25 cellular contexts compared by ENCODE assay signal in genomic region chr10:15784662-15785300, GRCh38.
A peak's percentile ranks its signal among the peaks of the same experiment; 100 is the strongest.
DNase-seq lines count a peak whose midpoint lies in the region; ATAC-seq and TF ChIP-seq lines count a peak whose summit lies in the region.
"Had no signal": no experiment of that assay in that cellular context is flagged by ENCODE, and none has a peak within 500 bp of the region (broad histone marks: within the 10 kb centered on the region; RNA-seq: fewer than 3 reads in every experiment).

No MANE protein-coding gene starts in this region.

- H2AK5ac ChIP-seq in H9 (ENCODE audit: insufficient read length, low read length) = no peak overlapping the region

- H3K23ac ChIP-seq in H9 (ENCODE audit: insufficient read length, low read depth, low read length) = no peak overlapping the region

- no peaks in the 10 kb centered on the region for H3K27me3 Mint-ChIP-seq in H9 (ENCODE audit: low read depth)
- no peaks in the 10 kb centered on the region for H3K27me3 Mint-ChIP-seq in activated T-helper 2 cell treated with anti-CD3 and anti-CD28 coated beads, Interferon-gamma antibody, Interleukin-2, Interleukin-4, amounts not matched to agents 10 μg/mL and 5 μg/mL and 100 μg/mL, durations not matched to agents 14 hours and 24 hours and 36 hours (ENCODE audit: low read depth)
- H3K27me3 Mint-ChIP-seq in type B pancreatic cell = no peaks in the 10 kb centered on the region
- no peaks in the 10 kb centered on the region for H3K27me3 Mint-ChIP-seq in activated naive CD8-positive, alpha-beta T cell treated with anti-CD3 and anti-CD28 coated beads, Interleukin-2, amount 50 U/mL, for 24 hours
- H3K27me3 Mint-ChIP-seq: activated CD8-positive, alpha-beta memory T cell treated with anti-CD3 and anti-CD28 coated beads, Interleukin-2, amount 10 ng/mL, durations not matched to agents 7 days and 5 days had no signal

- TF ChIP-seq CTCF in H9 (conservative IDR thresholded peaks at IDR 0.05) (no peak), hepatocyte (IDR thresholded peaks at IDR 0.05; ENCODE audit: poor library complexity) (no peak), type B pancreatic cell (conservative IDR thresholded peaks at IDR 0.05) (no peak)

- H3K79me2 ChIP-seq in H9 (ENCODE audit: insufficient read depth, low read length) = no peaks in the 10 kb centered on the region
- no peaks in the 10 kb centered on the region for H3K79me2 ChIP-seq in hepatocyte

- no peak overlapping the region for H3K14ac ChIP-seq in H9 (ENCODE audit: insufficient read depth, low read length)

- WGBS in H9 (ENCODE audit: extremely low coverage, insufficient read length, low lambda C conversion rate) = no CpG with 5 or more reads among the region's 8 CpGs
- WGBS in hepatocyte (ENCODE audit: low lambda C conversion rate, missing lambda C conversion rate) = 84% methylated on average over 8 of the region's 8 CpGs

- no peak overlapping the region for H3K4me3 Mint-ChIP-seq in H9
- no peak overlapping the region for H3K4me3 Mint-ChIP-seq in activated T-helper 2 cell treated with anti-CD3 and anti-CD28 coated beads, Interferon-gamma antibody, Interleukin-2, Interleukin-4, amounts not matched to agents 10 μg/mL and 5 μg/mL and 100 μg/mL, durations not matched to agents 14 hours and 24 hours and 36 hours (ENCODE audit: low read depth)
- H3K4me3 Mint-ChIP-seq in type B pancreatic cell = peak overlapping the region; percentile 61
- H3K4me3 Mint-ChIP-seq in activated naive CD8-positive, alpha-beta T cell treated with anti-CD3 and anti-CD28 coated beads, Interleukin-2, amount 50 U/mL, for 24 hours = no peak overlapping the region
- H3K4me3 Mint-ChIP-seq: activated CD8-positive, alpha-beta memory T cell treated with anti-CD3 and anti-CD28 coated beads, Interleukin-2, amount 10 ng/mL, durations not matched to agents 7 days and 5 days; activated T-helper 1 cell treated with anti-CD3 and anti-CD28 coated beads, Interleukin-12 subunit alpha, Interleukin-12 subunit beta, Interleukin-2, Interleukin-4 antibody, amounts not matched to agents 30 ng/mL and 10 ng/mL and 1 ng/mL, durations not matched to agents 14 hours and 24 hours and 36 hours; nephron progenitor cell had no signal

- intact Hi-C loops in activated T-helper 2 cell treated with anti-CD3 and anti-CD28 coated beads, Interferon-gamma antibody, Interleukin-2, Interleukin-4, amounts not matched to agents 10 μg/mL and 5 μg/mL and 100 μg/mL, durations not matched to agents 14 hours and 24 hours and 36 hours (cut with micrococcal nuclease) = no loop called here

- H3K4me1 Mint-ChIP-seq in H9 (peaks cover 13 to 23% of the 10 kb centered on the region in 2 experiments), type B pancreatic cell (ENCODE audit: unreplicated experiment) (peaks cover 4% of the 10 kb centered on the region)
- peaks cover 7% of the 10 kb centered on the region for H3K4me1 Mint-ChIP-seq in activated T-helper 2 cell treated with anti-CD3 and anti-CD28 coated beads, Interferon-gamma antibody, Interleukin-2, Interleukin-4, amounts not matched to agents 10 μg/mL and 5 μg/mL and 100 μg/mL, durations not matched to agents 14 hours and 24 hours and 36 hours (ENCODE audit: low read depth)
- peaks cover 2% of the 10 kb centered on the region for H3K4me1 Mint-ChIP-seq in activated naive CD8-positive, alpha-beta T cell treated with anti-CD3 and anti-CD28 coated beads, Interleukin-2, amount 50 U/mL, for 24 hours
- H3K4me1 Mint-ChIP-seq: activated CD8-positive, alpha-beta memory T cell treated with anti-CD3 and anti-CD28 coated beads, Interleukin-2, amount 10 ng/mL, durations not matched to agents 7 days and 5 days had no signal

- H3K9me2 ChIP-seq in hepatocyte (replicated peaks; ENCODE audit: insufficient read depth) = no peaks in the 10 kb centered on the region

- no peak overlapping the region for H4K91ac ChIP-seq in H9 (ENCODE audit: insufficient read length, low read depth, low read length)

- H3K27ac Mint-ChIP-seq in H9 = peak overlapping the region; percentile 12 to 65 (median 20); a peak in 4 of 7 replicates
- H3K27ac Mint-ChIP-seq in activated T-helper 2 cell treated with anti-CD3 and anti-CD28 coated beads, Interferon-gamma antibody, Interleukin-2, Interleukin-4, amounts not matched to agents 10 μg/mL and 5 μg/mL and 100 μg/mL, durations not matched to agents 14 hours and 24 hours and 36 hours = peak overlapping the region; percentile 0
- peak overlapping the region; percentile 93 for H3K27ac Mint-ChIP-seq in type B pancreatic cell
- H3K27ac Mint-ChIP-seq in activated naive CD8-positive, alpha-beta T cell treated with anti-CD3 and anti-CD28 coated beads, Interleukin-2, amount 50 U/mL, for 24 hours = no peak overlapping the region
- H3K27ac Mint-ChIP-seq: activated CD8-positive, alpha-beta memory T cell treated with anti-CD3 and anti-CD28 coated beads, Interleukin-2, amount 10 ng/mL, durations not matched to agents 7 days and 5 days; activated T-helper 1 cell treated with anti-CD3 and anti-CD28 coated beads, Interleukin-12 subunit alpha, Interleukin-12 subunit beta, Interleukin-2, Interleukin-4 antibody, amounts not matched to agents 30 ng/mL and 10 ng/mL and 1 ng/mL, durations not matched to agents 14 hours and 24 hours and 36 hours; nephron progenitor cell had no signal

- no peak overlapping the region for H3K4me3 ChIP-seq in hepatocyte
- H3K4me3 ChIP-seq: body of pancreas, left ventricle myocardium inferior, suprapubic skin had no signal

- H2BK120ac ChIP-seq in H9 (ENCODE audit: low read depth, low read length, poor library complexity, severe bottlenecking) = no peak overlapping the region

- H3T11ph ChIP-seq in H9 (ENCODE audit: low read length) = no peak overlapping the region

- H3K9me3 Mint-ChIP-seq in H9 (no peaks in the 10 kb centered on the region), type B pancreatic cell (no peaks in the 10 kb centered on the region)
- H3K9me3 Mint-ChIP-seq in activated T-helper 2 cell treated with anti-CD3 and anti-CD28 coated beads, Interferon-gamma antibody, Interleukin-2, Interleukin-4, amounts not matched to agents 10 μg/mL and 5 μg/mL and 100 μg/mL, durations not matched to agents 14 hours and 24 hours and 36 hours = no peaks in the 10 kb centered on the region
- no peaks in the 10 kb centered on the region for H3K9me3 Mint-ChIP-seq in activated naive CD8-positive, alpha-beta T cell treated with anti-CD3 and anti-CD28 coated beads, Interleukin-2, amount 50 U/mL, for 24 hours
- H3K9me3 Mint-ChIP-seq: activated naive CD4-positive, alpha-beta T cell treated with anti-CD3 and anti-CD28 coated beads, Interleukin-2, amount 50 U/mL, for 72 hours; activated T-helper 1 cell treated with anti-CD3 and anti-CD28 coated beads, Interleukin-12 subunit alpha, Interleukin-12 subunit beta, Interleukin-2, Interleukin-4 antibody, amounts not matched to agents 30 ng/mL and 10 ng/mL and 1 ng/mL, durations not matched to agents 14 hours and 24 hours and 36 hours; nephron progenitor cell had no signal

- no peak for ATAC-seq in activated naive CD8-positive, alpha-beta T cell treated with anti-CD3 and anti-CD28 coated beads, Interleukin-2, amount 50 U/mL, for 24 hours
- no peak for ATAC-seq in GM18511 (IDR thresholded peaks at IDR 0.05; ENCODE audit: unreplicated experiment)
- ATAC-seq in GM21619 (IDR thresholded peaks at IDR 0.05; ENCODE audit: unreplicated experiment) = no peak
- ATAC-seq: activated CD8-positive, alpha-beta memory T cell treated with anti-CD3 and anti-CD28 coated beads, Interleukin-2, amount 10 ng/mL, durations not matched to agents 7 days and 5 days; activated naive CD4-positive, alpha-beta T cell treated with anti-CD3 and anti-CD28 coated beads, Interleukin-2, amount 50 U/mL, for 72 hours had no signal

- H2AFZ ChIP-seq in H9 (ENCODE audit: low read length) = no peak overlapping the region
- H2AFZ ChIP-seq in hepatocyte = no peak overlapping the region

- H3K23me2 ChIP-seq in H9 (ENCODE audit: insufficient read length, low read depth, low read length, poor library complexity, severe bottlenecking) = no peaks in the 10 kb centered on the region

- no peak overlapping the region for H4K5ac ChIP-seq in H9 (ENCODE audit: insufficient read length, low read depth, low read length)

- H3K79me1 ChIP-seq in H9 (ENCODE audit: insufficient read depth, low read depth, low read length, poor library complexity, severe bottlenecking) = no peaks in the 10 kb centered on the region

- no peak overlapping the region for H3K56ac ChIP-seq in H9 (ENCODE audit: insufficient read length, low read depth, low read length)

- no peaks in the 10 kb centered on the region for H3K36me3 ChIP-seq in hepatocyte (replicated peaks; ENCODE audit: insufficient read depth, low read depth)

- H4K8ac ChIP-seq in H9 (replicated peaks; ENCODE audit: insufficient read length, low read depth, low read length) = no peak overlapping the region

- H3K9me3 ChIP-seq in H9 (ENCODE audit: control insufficient read depth, low read depth, low read length) (no peaks in the 10 kb centered on the region), hepatocyte (ENCODE audit: low read depth) (no peaks in the 10 kb centered on the region)
- H3K9me3 ChIP-seq: body of pancreas, left ventricle myocardium inferior, suprapubic skin had no signal

- no peak overlapping the region for H3K18ac ChIP-seq in H9 (ENCODE audit: insufficient read length, low read depth, low read length)

- H3K27me3 ChIP-seq in H9 (ENCODE audit: insufficient read depth, low read length) (no peaks in the 10 kb centered on the region), hepatocyte (no peaks in the 10 kb centered on the region)
- H3K27me3 ChIP-seq: body of pancreas, suprapubic skin had no signal

- no peak overlapping the region for H3K9ac ChIP-seq in H9 (ENCODE audit: extremely low read depth, insufficient read length, low read length)

- no peak overlapping the region for H3K4ac ChIP-seq in H9 (ENCODE audit: low read depth, low read length)

- DNase-seq in H9 (peak; percentile 35), hepatocyte (ENCODE audit: low spot score) (no peak), type B pancreatic cell (ENCODE audit: extremely low spot score, unreplicated experiment) (no peak), NCI-H446 (lab: John Stamatoyannopoulos, UW) (no peak)
- DNase-seq in activated T-helper 2 cell treated with anti-CD3 and anti-CD28 coated beads, Interferon-gamma antibody, Interleukin-2, Interleukin-4, amounts not matched to agents 10 μg/mL and 5 μg/mL and 100 μg/mL, durations not matched to agents 14 hours and 24 hours and 36 hours (ENCODE audit: low spot score) = no peak
- DNase-seq in activated naive CD8-positive, alpha-beta T cell treated with anti-CD3 and anti-CD28 coated beads, Interleukin-2, amount 50 U/mL, for 24 hours = no peak
- DNase-seq: activated CD4-positive, alpha-beta T cell treated with anti-CD3 and anti-CD28 coated beads for 48 hours; activated CD8-positive, alpha-beta memory T cell treated with anti-CD3 and anti-CD28 coated beads, Interleukin-2, amount 10 ng/mL, durations not matched to agents 7 days and 5 days; body of pancreas; effector memory CD4-positive, alpha-beta T cell; GF-D8; head of caudate nucleus; Kasumi-1; left ventricle myocardium inferior; NCI-H1048; NCI-H1930; NCI-H2227 treated with DMSO at 0.1 percent for 48 hours; NCI-H774; nephron progenitor cell; Right ventricle myocardium superior had no signal

- H2BK5ac ChIP-seq in H9 (ENCODE audit: insufficient read length, low read length) = no peak overlapping the region

- no peak overlapping the region for H2BK12ac ChIP-seq in H9 (ENCODE audit: insufficient read length, low read depth, low read length)

- H2BK15ac ChIP-seq in H9 (ENCODE audit: low read depth, low read length) = no peak overlapping the region

- no peak overlapping the region for H2BK20ac ChIP-seq in H9 (ENCODE audit: low read depth, low read length, poor library complexity, severe bottlenecking)

- H4K20me1 ChIP-seq in H9 (ENCODE audit: control insufficient read depth, insufficient read depth, insufficient read length) (no peaks in the 10 kb centered on the region), hepatocyte (ENCODE audit: insufficient read depth, poor library complexity, severe bottlenecking) (no peaks in the 10 kb centered on the region)

- H3K27ac ChIP-seq in H9 (ENCODE audit: insufficient read length, low read depth, low read length) (no peak overlapping the region), hepatocyte (peak overlapping the region; percentile 82)
- H3K27ac ChIP-seq: left ventricle myocardium inferior, suprapubic skin had no signal

- H3K4me2 ChIP-seq in H9 (ENCODE audit: insufficient read depth, insufficient read length, low read length) = no peak overlapping the region
- peak overlapping the region; percentile 30 for H3K4me2 ChIP-seq in hepatocyte

- H3K36me3 Mint-ChIP-seq in H9 (ENCODE audit: insufficient read depth in 1 of 3, low read depth in 3 of 3) = no peaks in the 10 kb centered on the region; a peak in 1 of 7 replicates
- peaks cover 45% of the 10 kb centered on the region for H3K36me3 Mint-ChIP-seq in activated T-helper 2 cell treated with anti-CD3 and anti-CD28 coated beads, Interferon-gamma antibody, Interleukin-2, Interleukin-4, amounts not matched to agents 10 μg/mL and 5 μg/mL and 100 μg/mL, durations not matched to agents 14 hours and 24 hours and 36 hours (ENCODE audit: low read depth)
- H3K36me3 Mint-ChIP-seq in type B pancreatic cell = peaks cover 35% of the 10 kb centered on the region
- peaks cover 57% of the 10 kb centered on the region for H3K36me3 Mint-ChIP-seq in activated naive CD8-positive, alpha-beta T cell treated with anti-CD3 and anti-CD28 coated beads, Interleukin-2, amount 50 U/mL, for 24 hours (ENCODE audit: low read depth)

- H3K4me1 ChIP-seq in H9 (ENCODE audit: insufficient read depth, low read length) (no peaks in the 10 kb centered on the region), hepatocyte (ENCODE audit: insufficient read depth) (peaks cover 3% of the 10 kb centered on the region)
- H3K4me1 ChIP-seq: suprapubic skin had no signal
